9 cellular contexts compared by ENCODE assay signal in the genomic region with DNA sequence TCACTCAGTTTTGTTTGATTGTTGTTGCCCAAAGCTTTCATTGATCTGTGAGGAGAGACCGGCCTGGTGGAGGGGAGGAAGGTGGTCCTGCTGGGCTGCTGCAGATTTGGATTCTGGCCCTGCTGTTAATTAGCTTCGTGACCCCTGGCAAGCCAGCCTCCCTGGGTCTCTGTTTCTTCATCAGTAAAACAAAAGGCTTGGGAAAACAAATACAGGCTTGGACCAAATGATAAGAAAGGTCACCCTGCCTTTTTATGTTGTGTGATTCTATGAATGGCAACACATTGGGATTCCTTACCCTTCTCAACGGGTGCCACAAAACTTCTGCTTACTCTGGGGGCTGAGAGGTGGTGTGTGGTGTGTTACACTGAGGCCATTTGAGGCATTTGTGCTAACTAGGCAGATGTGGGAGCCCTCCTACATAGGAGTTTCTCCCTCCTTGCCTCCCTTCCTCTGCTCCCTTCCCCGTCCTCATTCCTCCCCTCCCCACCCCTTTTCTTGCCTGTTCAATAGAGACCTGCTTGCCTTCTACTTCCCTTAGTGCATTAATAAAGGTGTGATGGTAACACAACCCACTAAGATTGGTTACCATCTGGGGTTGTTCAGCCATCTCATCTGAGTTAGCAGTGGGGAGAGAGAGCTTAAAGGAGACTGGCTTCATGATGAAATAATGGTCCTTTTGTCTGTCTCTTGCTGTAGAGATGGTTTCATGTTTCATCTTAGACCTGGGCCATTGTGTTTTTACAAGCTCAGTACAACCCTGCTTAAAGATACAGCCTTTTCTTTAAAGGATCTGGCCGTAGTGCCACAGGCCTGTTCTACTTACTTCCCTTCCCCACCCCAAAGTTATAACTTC.
DNase-seq lines count a peak whose midpoint lies in the region; ATAC-seq and TF ChIP-seq lines count a peak whose summit lies in the region.
"Had no signal": no experiment of that assay in that cellular context is flagged by ENCODE, and none has a peak within 500 bp of the region (broad histone marks: within the 10 kb centered on the region; RNA-seq: fewer than 3 reads in every experiment).

No MANE protein-coding gene starts in this region.

- ATAC-seq in PC-3 (peak; percentile 97), GM19467 (IDR thresholded peaks at IDR 0.05; ENCODE audit: unreplicated experiment) (no peak)
- ATAC-seq in CD8-positive, alpha-beta T cell: no peak

- peaks cover 23% of the 10 kb centered on the region for H3K4me1 Mint-ChIP-seq in neural progenitor cell
- no peaks in the 10 kb centered on the region for H3K4me1 Mint-ChIP-seq in CD8-positive, alpha-beta T cell (ENCODE audit: low read depth)

- WGBS in esophagus squamous epithelium, 2 donors: 55 to 58% methylated on average over 5 of the region's 5 CpGs

- TF ChIP-seq POLR2A in esophagus squamous epithelium (IDR thresholded peaks at IDR 0.05): no peak

- H3K9ac ChIP-seq in PC-3 (ENCODE audit: low read length): no peak overlapping the region
- no peak overlapping the region for H3K9ac ChIP-seq in neural progenitor cell

- H4K20me1 ChIP-seq in PC-3 (ENCODE audit: low read length) (no peaks in the 10 kb centered on the region), neural progenitor cell (ENCODE audit: low read depth) (peaks cover 24% of the 10 kb centered on the region)

- CTCF ChIA-PET in PC-3 (lab: Charles Lee): interaction anchor here (0.8 kb wide), 1 partner anchor 28 kb away, joined by 3 read pairs; no protein-coding TSS in a partner anchor
- CTCF ChIA-PET in CD8-positive, alpha-beta T cell (lab: Charles Lee): interaction anchor here (1.1 to 2.2 kb wide), 2 partner anchors 54 kb away, joined by 3 to 6 read pairs; no protein-coding TSS in a partner anchor

- peaks cover 13% of the 10 kb centered on the region for H3K36me3 ChIP-seq in PC-3 (ENCODE audit: low read depth, low read length)
- H3K36me3 ChIP-seq in esophagus squamous epithelium: no peaks in the 10 kb centered on the region
- no peaks in the 10 kb centered on the region for H3K36me3 ChIP-seq in neural progenitor cell
- no peaks in the 10 kb centered on the region for H3K36me3 ChIP-seq in CD8-positive, alpha-beta T cell (ENCODE audit: insufficient read depth, low read length)

- no peaks in the 10 kb centered on the region for H3F3A ChIP-seq in PC-3 (ENCODE audit: low read length, unreplicated experiment)
- peaks cover 32% of the 10 kb centered on the region for H3F3A ChIP-seq in neural progenitor cell (ENCODE audit: low read depth)

- H3K4me2 ChIP-seq in PC-3 (ENCODE audit: low read length) (peak overlapping the region; percentile 51), neural progenitor cell (peak overlapping the region; percentile 72)

- intact Hi-C loops in PC-3 (cut with micrococcal nuclease): loop anchor here (2.0 kb wide), 1 partner anchor 28 kb away; no protein-coding TSS in a partner anchor
- intact Hi-C loops in esophagus squamous epithelium (cut with DNase I): no loop called here
- intact Hi-C loops in CD8-positive, alpha-beta T cell (cut with DNase I, micrococcal nuclease): no loop called here

- H3K27me3 Mint-ChIP-seq in neural progenitor cell (ENCODE audit: insufficient read depth, low read depth): no peaks in the 10 kb centered on the region
- no peaks in the 10 kb centered on the region for H3K27me3 Mint-ChIP-seq in CD8-positive, alpha-beta T cell (ENCODE audit: low read depth)

- DNase-seq in ELR (ENCODE audit: low read depth) (peak; percentile 7), PC-3 (peak; percentile 63), esophagus squamous epithelium (lab: John Stamatoyannopoulos, UW) (no peak), neural progenitor cell (ENCODE audit: low spot score) (peak; percentile 79), hippocampal formation (lab: John Stamatoyannopoulos, UW) (no peak), NCI-H1694 treated with DMSO at 0.1 percent for 48 hours (lab: John Stamatoyannopoulos, UW) (no peak)
- DNase-seq in CD8-positive, alpha-beta T cell: no peak
- DNase-seq: activated T-cell treated with anti-CD3 and anti-CD28 coated beads for 4 hours had no signal

- peak overlapping the region; percentile 92 for H3K27ac Mint-ChIP-seq in neural progenitor cell
- H3K27ac Mint-ChIP-seq in CD8-positive, alpha-beta T cell: no peak overlapping the region

- peak overlapping the region; percentile 64 for H3K27ac ChIP-seq in PC-3 (ENCODE audit: low read length)
- H3K27ac ChIP-seq in esophagus squamous epithelium: peak overlapping the region; percentile 54 to 70 (median 68)
- H3K27ac ChIP-seq in neural progenitor cell: peak overlapping the region; percentile 85
- no peak overlapping the region for H3K27ac ChIP-seq in CD8-positive, alpha-beta T cell (ENCODE audit: low read depth, low read length)

- H3K79me2 ChIP-seq in PC-3 (ENCODE audit: low read length) (peaks cover 28% of the 10 kb centered on the region; the same call in 1 of the 2 replicates), neural progenitor cell (ENCODE audit: low read depth) (no peaks in the 10 kb centered on the region)

- H3K9me3 Mint-ChIP-seq in neural progenitor cell: no peaks in the 10 kb centered on the region
- H3K9me3 Mint-ChIP-seq in CD8-positive, alpha-beta T cell: no peaks in the 10 kb centered on the region

- no peaks in the 10 kb centered on the region for H3K36me3 Mint-ChIP-seq in neural progenitor cell
- no peaks in the 10 kb centered on the region for H3K36me3 Mint-ChIP-seq in CD8-positive, alpha-beta T cell

- POLR2A ChIA-PET in PC-3 (lab: Charles Lee; ENCODE audit: unreplicated experiment): interaction anchor here (0.6 kb wide), 1 partner anchor 261 kb away, joined by 3 read pairs; no protein-coding TSS in a partner anchor
- POLR2A ChIA-PET in CD8-positive, alpha-beta T cell (lab: Charles Lee): interaction anchor here (1.3 kb wide), 1 partner anchor 13 kb away, joined by 3 read pairs; no protein-coding TSS in a partner anchor

- peak overlapping the region; percentile 33 for H3K4me3 Mint-ChIP-seq in neural progenitor cell
- H3K4me3 Mint-ChIP-seq in CD8-positive, alpha-beta T cell: no peak overlapping the region

- TF ChIP-seq CTCF in PC-3 (conservative IDR thresholded peaks at IDR 0.05; ENCODE audit: low read depth, low read length) (no peak), esophagus squamous epithelium (IDR thresholded peaks at IDR 0.05) (no peak), neural progenitor cell (IDR thresholded peaks at IDR 0.05) (no peak)
- TF ChIP-seq CTCF in CD8-positive, alpha-beta T cell (IDR thresholded peaks at IDR 0.05): no peak

- no TSS peak for BruUV-seq in PC-3 (replicated peaks; lab: Mats Ljungman, UMichigan)

- H3K27me3 ChIP-seq in PC-3 (ENCODE audit: low read length): no peaks in the 10 kb centered on the region
- no peaks in the 10 kb centered on the region for H3K27me3 ChIP-seq in esophagus squamous epithelium
- peaks cover 55% of the 10 kb centered on the region for H3K27me3 ChIP-seq in neural progenitor cell
- no peaks in the 10 kb centered on the region for H3K27me3 ChIP-seq in CD8-positive, alpha-beta T cell (ENCODE audit: insufficient read depth, low read length)

- H3K4me3 ChIP-seq in PC-3 (ENCODE audit: low read length): no peak overlapping the region
- H3K4me3 ChIP-seq in esophagus squamous epithelium: no peak overlapping the region
- peak overlapping the region; percentile 36 for H3K4me3 ChIP-seq in neural progenitor cell
- H3K4me3 ChIP-seq in CD8-positive, alpha-beta T cell (ENCODE audit: low read depth, low read length): no peak overlapping the region

- H2AFZ ChIP-seq in PC-3 (ENCODE audit: low read length) (no peak overlapping the region), neural progenitor cell (replicated peaks) (no peak overlapping the region)

- no peaks in the 10 kb centered on the region for H3K9me2 ChIP-seq in PC-3 (replicated peaks; ENCODE audit: low read length)

- peaks cover 32% of the 10 kb centered on the region for H3K4me1 ChIP-seq in PC-3 (ENCODE audit: insufficient read depth, low read length)
- H3K4me1 ChIP-seq in esophagus squamous epithelium: peaks cover 6 to 73% (median 26%) of the 10 kb centered on the region in 3 donors
- peaks cover 40% of the 10 kb centered on the region for H3K4me1 ChIP-seq in neural progenitor cell
- H3K4me1 ChIP-seq in CD8-positive, alpha-beta T cell (ENCODE audit: insufficient read depth, low read length): no peaks in the 10 kb centered on the region

- no peaks in the 10 kb centered on the region for H3K9me3 ChIP-seq in PC-3 (ENCODE audit: low read length)
- no peaks in the 10 kb centered on the region for H3K9me3 ChIP-seq in esophagus squamous epithelium
- no peaks in the 10 kb centered on the region for H3K9me3 ChIP-seq in neural progenitor cell (ENCODE audit: low read depth)
- H3K9me3 ChIP-seq in CD8-positive, alpha-beta T cell (ENCODE audit: low read length): no peaks in the 10 kb centered on the region

Comparison
In these comparisons a context has a peak if more than half of its experiments do, and no peak if none do; other contexts are left out.
1. DNase-seq: peak in ELR (single experiment), PC-3 (single experiment) and neural progenitor cell (single experiment); none in esophagus squamous epithelium (single experiment), hippocampal formation (0 of 2), CD8-positive, alpha-beta T cell (0 of 7) and NCI-H1694 treated with DMSO at 0.1 percent for 48 hours (single experiment).